ENCODE assay signal across 8 cellular contexts in the genomic region with DNA sequence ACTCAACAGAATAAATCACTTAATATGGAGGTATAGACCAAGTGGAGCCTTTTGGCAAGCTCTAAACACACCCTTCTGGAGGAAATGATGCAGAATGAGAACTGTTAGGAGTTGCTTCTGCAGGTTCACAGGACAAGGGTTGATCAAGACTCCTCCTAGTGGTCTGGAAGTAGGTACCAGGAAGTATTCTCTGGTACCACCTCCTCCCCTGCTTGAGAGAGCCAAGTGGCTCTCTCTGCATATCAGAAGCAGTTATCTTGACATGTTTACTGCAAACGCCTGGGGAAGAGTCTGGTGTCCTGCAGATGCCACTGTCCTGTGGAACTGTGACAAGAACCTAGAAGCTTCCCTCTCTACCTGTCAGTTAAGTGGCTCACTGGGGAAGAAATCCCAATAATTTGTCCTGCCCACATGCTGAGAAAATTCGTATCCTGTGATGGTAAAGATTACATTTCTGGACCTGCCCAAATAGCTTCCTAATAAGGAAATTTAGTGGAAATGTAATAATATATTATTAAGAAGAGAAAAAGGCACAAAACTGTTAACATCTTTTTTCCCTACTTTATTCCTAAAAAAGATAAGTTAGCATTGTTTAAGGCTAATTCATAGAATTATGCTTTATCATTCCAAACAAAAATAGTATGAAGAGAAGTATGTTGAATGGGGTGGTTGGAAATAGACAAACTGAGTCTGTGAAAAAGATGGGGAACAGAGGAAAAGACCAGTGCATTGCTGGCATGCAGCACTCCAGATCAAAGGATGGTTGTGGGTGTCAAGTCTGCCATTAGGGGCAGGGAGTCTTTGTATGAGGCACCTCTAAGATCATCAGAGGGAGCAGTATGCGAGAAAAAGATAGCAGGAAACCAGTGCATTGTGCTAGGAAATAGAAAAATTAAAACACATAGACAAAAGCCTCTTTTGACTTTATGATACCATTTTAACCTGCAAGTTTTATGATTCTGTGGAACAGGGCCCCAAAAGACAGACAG.
DNase-seq lines count a peak whose midpoint lies in the region; ATAC-seq and TF ChIP-seq lines count a peak whose summit lies in the region.

No MANE protein-coding gene starts in this region.

- H2BK120ac ChIP-seq in mesenchymal stem cell (ENCODE audit: low read depth, low read length), result no peak overlapping the region

- H2BK15ac ChIP-seq in mesenchymal stem cell (ENCODE audit: low read depth, poor library complexity, severe bottlenecking), result no peak overlapping the region

- DNase-seq in AG10803 (ENCODE audit: low read depth) (peak; percentile 39), MG63 (peak; percentile 18), SKM-1 (lab: John Stamatoyannopoulos, UW; ENCODE audit: unreplicated experiment) (peak; percentile 68), cerebellar cortex (ENCODE audit: low spot score) (peak; percentile 61), mesenchymal stem cell (peak; percentile 74), suprapubic skin (ENCODE audit: low spot score in 2 of 2) (no peak)

- H2AK5ac ChIP-seq in mesenchymal stem cell (ENCODE audit: low read length, severe bottlenecking), result peak overlapping the region; percentile 49

- H3K9me3 ChIP-seq in MG63 (no peaks in the 10 kb centered on the region), mesenchymal stem cell (ENCODE audit: control insufficient read depth, low read length) (no peaks in the 10 kb centered on the region), suprapubic skin (no peaks in the 10 kb centered on the region)

- no peak for TF ChIP-seq POLR2A in suprapubic skin (IDR thresholded peaks at IDR 0.05)

- H3K4me1 ChIP-seq in mesenchymal stem cell (ENCODE audit: control insufficient read depth, insufficient read depth, low read depth, low read length) (peaks cover 9% of the 10 kb centered on the region), suprapubic skin (peaks cover 29% of the 10 kb centered on the region)

- H3K18ac ChIP-seq in mesenchymal stem cell (ENCODE audit: low read depth in 1 of 2, low read length in 2 of 2), result no peak overlapping the region

- no peak overlapping the region for H3K4ac ChIP-seq in mesenchymal stem cell (ENCODE audit: low read depth in 1 of 2, low read length in 2 of 2)

- H3K14ac ChIP-seq in mesenchymal stem cell (ENCODE audit: low read length in 2 of 2), result no peak overlapping the region

- WGBS in mesenchymal stem cell, result 10% methylated on average over 1 of the region's 3 CpGs
- WGBS in suprapubic skin, result 62% methylated on average over 3 of the region's 3 CpGs

- no peak overlapping the region for H4K91ac ChIP-seq in mesenchymal stem cell (ENCODE audit: low read length)

- H2AFZ ChIP-seq in mesenchymal stem cell (ENCODE audit: low read depth, low read length), result no peak overlapping the region

- no peaks in the 10 kb centered on the region for H3K27me3 ChIP-seq in MG63
- H3K27me3 ChIP-seq in mesenchymal stem cell (ENCODE audit: control insufficient read depth in 1 of 2, insufficient read depth in 1 of 2, low read length in 2 of 2), result no peaks in the 10 kb centered on the region
- no peaks in the 10 kb centered on the region for H3K27me3 ChIP-seq in suprapubic skin

- no peak overlapping the region for H2BK12ac ChIP-seq in mesenchymal stem cell (ENCODE audit: low read length in 2 of 2)

- H3K9ac ChIP-seq in mesenchymal stem cell (ENCODE audit: low read length), result no peak overlapping the region

- TF ChIP-seq CTCF in AG10803 (conservative IDR thresholded peaks at IDR 0.05; ENCODE audit: low read length) (peak; percentile 51), GM12874 (IDR thresholded peaks at IDR 0.05; ENCODE audit: insufficient read depth, low read depth, low read length) (peak; percentile 72), suprapubic skin (IDR thresholded peaks at IDR 0.05) (peak in 1 of 2 donors; percentile 47)

- H3K36me3 ChIP-seq in MG63 (no peaks in the 10 kb centered on the region; the same call in 1 of the 2 replicates), mesenchymal stem cell (ENCODE audit: control insufficient read depth in 1 of 2, insufficient read depth in 2 of 2, low read depth in 1 of 2, low read length in 2 of 2) (peaks cover 0 to 10% of the 10 kb centered on the region in 2 experiments), suprapubic skin (peaks cover 13% of the 10 kb centered on the region)

- H3K4me3 ChIP-seq in AG10803 (ENCODE audit: low read length) (no peak overlapping the region), MG63 (no peak overlapping the region), mesenchymal stem cell (ENCODE audit: insufficient read depth in 1 of 2, low read depth in 1 of 2, low read length in 2 of 2) (no peak overlapping the region), suprapubic skin (no peak overlapping the region)

- no peak for TF ChIP-seq EP300 in suprapubic skin (IDR thresholded peaks at IDR 0.05)

- no peak overlapping the region for H3K23ac ChIP-seq in mesenchymal stem cell (ENCODE audit: low read length in 2 of 2)

- ATAC-seq in HG02571 (IDR thresholded peaks at IDR 0.05; ENCODE audit: unreplicated experiment), result peak; percentile 43

- peaks cover 11% of the 10 kb centered on the region for H3K79me1 ChIP-seq in mesenchymal stem cell (replicated peaks; ENCODE audit: low read length, poor library complexity, severe bottlenecking)

- H2BK5ac ChIP-seq in mesenchymal stem cell (ENCODE audit: low read depth, low read length, poor library complexity, severe bottlenecking), result no peak overlapping the region

- no peak overlapping the region for H3K4me2 ChIP-seq in mesenchymal stem cell (ENCODE audit: low read length, poor library complexity, severe bottlenecking)

- H3K27ac ChIP-seq in mesenchymal stem cell (ENCODE audit: low read length, poor library complexity, severe bottlenecking) (no peak overlapping the region), suprapubic skin (no peak overlapping the region)

- no peak overlapping the region for H4K8ac ChIP-seq in mesenchymal stem cell (ENCODE audit: low read length)

Comparison
In these comparisons a context has a peak if more than half of its experiments do, and no peak if none do; other contexts are left out.
1. DNase-seq: peak in AG10803 (single experiment), MG63 (single experiment), SKM-1 (single experiment), cerebellar cortex (single experiment) and mesenchymal stem cell (single experiment); none in suprapubic skin (0 of 2).